In genomic region chrY:13233918-13234317, GRCh38 we compare ENCODE assay signal across 18 cellular contexts.
DNase-seq lines count a peak whose midpoint lies in the region; ATAC-seq, FAIRE-seq and TF ChIP-seq lines count a peak whose summit lies in the region.
"Had no signal": no experiment of that assay in that cellular context is flagged by ENCODE, and none has a peak within 500 bp of the region (broad histone marks: within the 10 kb centered on the region; RNA-seq: fewer than 3 reads in every experiment).

No MANE protein-coding gene starts in this region.

- H3K9me3 ChIP-seq in right cardiac atrium (ENCODE audit: control insufficient read depth, low read length) = no peaks in the 10 kb centered on the region
- H3K9me3 ChIP-seq: upper lobe of left lung had no signal

- TF ChIP-seq CTCF in bronchial epithelial cell (IDR thresholded peaks at IDR 0.05; ENCODE audit: insufficient read depth, low read length, severe bottlenecking) = no peak

- intact Hi-C loops in Right ventricle myocardium superior (cut with DNase I) (no loop called here), cardiac septum (cut with DNase I) (no loop called here), right cardiac atrium (cut with DNase I) (no loop called here)

- FAIRE-seq in bronchial epithelial cell (lab: Jason Lieb, UNC) = no peak
- FAIRE-seq: islet of Langerhans had no signal

- peak; percentile 93 for ATAC-seq in Right ventricle myocardium superior (ENCODE audit: poor library complexity)
- peak in 1 of 2 donors; percentile 87 for ATAC-seq in right cardiac atrium
- ATAC-seq in GM21528 (IDR thresholded peaks at IDR 0.05; ENCODE audit: low FRiP score, unreplicated experiment) = no peak
- ATAC-seq: CD8-positive, alpha-beta T cell had no signal

- peak; percentile 68 for DNase-seq in Right ventricle myocardium superior
- DNase-seq in cardiac septum (ENCODE audit: low spot score) = no peak
- DNase-seq in bronchial epithelial cell (ENCODE audit: low read depth) = peak; percentile 62
- peak in 1 of 3 donors; percentile 64 for DNase-seq in right cardiac atrium
- no peak for DNase-seq in NCI-H345 treated with DMSO at 0.1 percent for 48 hours (lab: John Stamatoyannopoulos, UW; ENCODE audit: unreplicated experiment)
- DNase-seq in stimulated activated CD4-positive, alpha-beta T cell treated with anti-CD3 and anti-CD28 coated beads, Interleukin-1b, Interleukin-23, amount 100 ng/mL, for 48 hours = no peak
- DNase-seq in AML-193 (lab: John Stamatoyannopoulos, UW) = no peak
- DNase-seq: activated CD4-positive, alpha-beta T cell treated with anti-CD3 and anti-CD28 coated beads, Interleukin-2, amount 50 U/mL, for 48 hours; activated T-cell treated with anti-CD3 and anti-CD28 coated beads, Interleukin-2, amount 50 U/mL, for 48 hours; CD8-positive, alpha-beta T cell; glutamatergic neuron; midbrain; NCI-H1436; NCI-H524 treated with DMSO at 0.1 percent for 48 hours; PC-9; upper lobe of left lung had no signal

- no peaks in the 10 kb centered on the region for H3K4me1 ChIP-seq in right cardiac atrium (ENCODE audit: control insufficient read depth, insufficient read depth, low read length)
- H3K4me1 ChIP-seq: upper lobe of left lung had no signal

- H3K4me3 ChIP-seq in bronchial epithelial cell (ENCODE audit: low read depth, low read length) (no peak overlapping the region), right cardiac atrium (ENCODE audit: low read length) (no peak overlapping the region)
- H3K4me3 ChIP-seq: PC-9, upper lobe of left lung had no signal

- H3K27me3 ChIP-seq in bronchial epithelial cell (ENCODE audit: control insufficient read depth, insufficient read depth, low read length) (no peaks in the 10 kb centered on the region), right cardiac atrium (ENCODE audit: control insufficient read depth, insufficient read depth) (no peaks in the 10 kb centered on the region)
- H3K27me3 ChIP-seq: upper lobe of left lung had no signal

- 42% methylated on average over 3 of the region's 3 CpGs for WGBS in right cardiac atrium

- H3K36me3 ChIP-seq in bronchial epithelial cell (ENCODE audit: control insufficient read depth, insufficient read depth, low read length) = peaks cover 1% of the 10 kb centered on the region
- H3K36me3 ChIP-seq: upper lobe of left lung had no signal

- peak overlapping the region; percentile 4 for H3K27ac ChIP-seq in right cardiac atrium (ENCODE audit: low read length)
- H3K27ac ChIP-seq: PC-9, upper lobe of left lung had no signal

Comparison
In these comparisons a context has a peak if more than half of its experiments do, and no peak if none do; other contexts are left out.
1. DNase-seq: peak in Right ventricle myocardium superior (single experiment) and bronchial epithelial cell (single experiment); none in cardiac septum (single experiment), NCI-H345 treated with DMSO at 0.1 percent for 48 hours (single experiment), stimulated activated CD4-positive, alpha-beta T cell treated with anti-CD3 and anti-CD28 coated beads, Interleukin-1b, Interleukin-23, amount 100 ng/mL, for 48 hours (single experiment) and AML-193 (0 of 2).